ENCODE assay signal across 7 cellular contexts in genomic region chr7:21066221-21066620, GRCh38.
"Had no signal": no experiment of that assay in that cellular context is flagged by ENCODE, and none has a peak within 500 bp of the region (broad histone marks: within the 10 kb centered on the region; RNA-seq: fewer than 3 reads in every experiment).

No MANE protein-coding gene starts in this region.

- DNase-seq: H9, HCEC 1CT, KBM-7 had no signal

- H3K27ac ChIP-seq: HL-60 had no signal

- H3K4me3 Mint-ChIP-seq: GM23338, H9, IgD-negative memory B cell had no signal

- H3K4me1 Mint-ChIP-seq: GM23338, IgD-negative memory B cell had no signal

- ATAC-seq: GM23338, HepG2 had no signal

- H3K27me3 Mint-ChIP-seq: IgD-negative memory B cell had no signal

- H3K9me3 Mint-ChIP-seq: GM23338, H9 had no signal

- H3K27ac Mint-ChIP-seq: GM23338, H9, IgD-negative memory B cell had no signal

- H3K36me3 Mint-ChIP-seq: IgD-negative memory B cell had no signal
